Comparison of ENCODE assay signal across 8 cellular contexts in genomic region chr4:74793757-74794340, GRCh38. TPM values are rescaled to one million over a fixed set of nuclear protein-coding genes. Genes with fewer than 3 reads are reported as not detected.
DNase-seq lines count a peak whose midpoint lies in the region; ATAC-seq and TF ChIP-seq lines count a peak whose summit lies in the region.

No MANE protein-coding gene starts in this region.

- 2% methylated on average over 38 of the region's 39 CpGs for WGBS in esophagus muscularis mucosa

- TF ChIP-seq CTCF in RWPE2 (IDR thresholded peaks at IDR 0.05; ENCODE audit: poor library complexity, severe bottlenecking) (no peak), esophagus muscularis mucosa (IDR thresholded peaks at IDR 0.05) (peak; percentile 34 to 57 (median 47))

- H3K27me3 ChIP-seq in RWPE2 (ENCODE audit: insufficient read depth, poor library complexity, severe bottlenecking) (no peaks in the 10 kb centered on the region), esophagus muscularis mucosa (no peaks in the 10 kb centered on the region), mucosa of stomach (ENCODE audit: control insufficient read depth, insufficient read depth, low read length) (no peaks in the 10 kb centered on the region)

- TF ChIP-seq POLR2A in esophagus muscularis mucosa (IDR thresholded peaks at IDR 0.05; ENCODE audit: low read depth): no peak

- H3K4me3 ChIP-seq in RWPE2 (ENCODE audit: severe bottlenecking) (peak overlapping the region; percentile 61), esophagus muscularis mucosa (peak overlapping the region; percentile 63 to 83 (median 69)), mucosa of stomach (ENCODE audit: low read length) (peak overlapping the region; percentile 53)

- peak overlapping the region; percentile 95 for H3K9ac ChIP-seq in mucosa of stomach (ENCODE audit: low read length)

- TF ChIP-seq EP300 in esophagus muscularis mucosa (IDR thresholded peaks at IDR 0.05): no peak

- H3K4me1 ChIP-seq in RWPE2 (ENCODE audit: insufficient read depth, poor library complexity, severe bottlenecking) (no peaks in the 10 kb centered on the region), esophagus muscularis mucosa (peaks cover 10 to 46% (median 35%) of the 10 kb centered on the region in 4 donors), mucosa of stomach (ENCODE audit: control insufficient read depth, insufficient read depth, low read length) (peaks cover 10% of the 10 kb centered on the region)

- ATAC-seq in HG03432 (IDR thresholded peaks at IDR 0.05; ENCODE audit: unreplicated experiment) (peak; percentile 67), RWPE2 (ENCODE audit: low read depth) (peak; percentile 77)

- no peaks in the 10 kb centered on the region for H3K9me3 ChIP-seq in RWPE2 (ENCODE audit: severe bottlenecking)
- H3K9me3 ChIP-seq in esophagus muscularis mucosa: no peaks in the 10 kb centered on the region
- no peaks in the 10 kb centered on the region for H3K9me3 ChIP-seq in mucosa of stomach (ENCODE audit: control insufficient read depth, low read length)

- intact Hi-C loops in esophagus muscularis mucosa (cut with DNase I): loop anchor here (5.0 to 10.0 kb wide), 3 partner anchors 117 to 417 kb away; partner anchors contain the start of gene AREG

- DNase-seq in DMS 273 (lab: John Stamatoyannopoulos, UW; ENCODE audit: unreplicated experiment): peak; percentile 84
- DNase-seq in RWPE2 (ENCODE audit: low spot score): peak; percentile 55
- DNase-seq in esophagus muscularis mucosa (ENCODE audit: extremely low spot score): no peak
- no peak for DNase-seq in SIG-M5 treated with dmso at 0.1 percent for 504 hours (lab: John Stamatoyannopoulos, UW; ENCODE audit: unreplicated experiment)
- no peak for DNase-seq in T1000 (lab: John Stamatoyannopoulos, UW)
- no peak for DNase-seq in central memory CD4-positive, alpha-beta T cell

- H3K36me3 ChIP-seq in RWPE2 (ENCODE audit: low read depth) (no peaks in the 10 kb centered on the region), esophagus muscularis mucosa (no peaks in the 10 kb centered on the region), mucosa of stomach (ENCODE audit: control insufficient read depth, insufficient read depth, low read length) (no peaks in the 10 kb centered on the region)

- H3K27ac ChIP-seq in RWPE2 (ENCODE audit: poor library complexity, severe bottlenecking): no peak overlapping the region
- peak overlapping the region; percentile 85 to 94 (median 90) for H3K27ac ChIP-seq in esophagus muscularis mucosa (replicated peaks in 1 of 4)

RNA-seq across cellular contexts. Expression of gene BTC, which starts 0.5 kb away (rescaled TPM):
- 10 to 100 TPM; 40.6 to 83.0 (median 51.5) TPM for total RNA-seq in esophagus muscularis mucosa

Comparison
In these comparisons a context has a peak if more than half of its experiments do, and no peak if none do; other contexts are left out.
1. DNase-seq: peak in DMS 273 (single experiment) and RWPE2 (single experiment); none in esophagus muscularis mucosa (single experiment), SIG-M5 treated with dmso at 0.1 percent for 504 hours (single experiment), T1000 (single experiment) and central memory CD4-positive, alpha-beta T cell (single experiment).
2. Peak in every context shown above with its lines, with median percentiles within 50 percentile points of each other: H3K4me3 ChIP-seq.